Comparison of ENCODE assay signal across 1 cellular context in genomic region chr9:34987160-34988040, GRCh38.
TF ChIP-seq lines count a peak whose summit lies in the region.

No MANE protein-coding gene starts in this region.

TF ChIP-seq in GM23338, 12 proteins besides CTCF, POLR2A, EP300 and RAD21 (continued from another document):
- TF ChIP-seq REST (IDR thresholded peaks at IDR 0.05; ENCODE audit: unreplicated experiment) = no peak
- no peak for TF ChIP-seq CREB1 (CRISPR knock-in tag; IDR thresholded peaks at IDR 0.05; ENCODE audit: low read depth)
- no peak for TF ChIP-seq ETS1 (IDR thresholded peaks at IDR 0.05)
- TF ChIP-seq EZH2phosphoT487 (IDR thresholded peaks at IDR 0.05; ENCODE audit: unreplicated experiment) = no peak
- no peak for TF ChIP-seq EZH2 (IDR thresholded peaks at IDR 0.05; ENCODE audit: low read depth, unreplicated experiment)
- no peak for TF ChIP-seq STAT1 (IDR thresholded peaks at IDR 0.05; ENCODE audit: unreplicated experiment)
